10 cellular contexts compared by ENCODE assay signal in the genomic region with DNA sequence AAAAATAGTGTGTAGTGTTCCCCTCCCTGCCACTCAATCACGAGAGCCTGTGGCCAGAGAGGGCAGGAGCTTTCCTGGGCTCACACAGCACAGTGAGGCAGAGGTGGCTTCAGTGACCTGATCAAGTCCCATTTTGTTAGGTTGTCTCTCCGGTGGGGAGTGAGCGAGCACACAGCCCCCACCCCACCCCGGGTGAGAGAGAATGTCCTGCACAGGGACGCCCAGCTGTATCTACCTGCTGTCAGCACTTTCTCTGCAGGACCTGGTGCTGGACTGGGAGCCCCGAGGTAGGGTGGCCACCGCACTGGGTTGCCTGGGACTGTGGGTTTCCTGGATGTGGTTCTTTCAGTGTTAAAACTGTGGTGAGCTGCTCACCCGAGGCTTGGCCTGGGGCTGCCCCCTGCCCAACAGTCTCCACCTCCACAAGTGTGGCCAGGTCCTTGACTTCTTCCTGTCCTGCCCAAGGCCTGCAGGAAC. TPM values are rescaled to one million over a fixed set of nuclear protein-coding genes. Genes with fewer than 3 reads are reported as not detected.
DNase-seq lines count a peak whose midpoint lies in the region; ATAC-seq and TF ChIP-seq lines count a peak whose summit lies in the region.
"Had no signal": no experiment of that assay in that cellular context is flagged by ENCODE, and none has a peak within 500 bp of the region (broad histone marks: within the 10 kb centered on the region; RNA-seq: fewer than 3 reads in every experiment).

No MANE protein-coding gene starts in this region.

- H3K27me3 ChIP-seq in breast epithelium = no peaks in the 10 kb centered on the region
- no peaks in the 10 kb centered on the region for H3K27me3 ChIP-seq in muscle layer of colon (ENCODE audit: control insufficient read depth in 1 of 2, insufficient read depth in 2 of 2, low read length in 2 of 2)
- H3K27me3 ChIP-seq in tibial nerve = no peaks in the 10 kb centered on the region

- intact Hi-C loops in breast epithelium (cut with DNase I; ENCODE audit: low total_unique reads) = no loop called here

- no peak overlapping the region for H3K4me3 ChIP-seq in breast epithelium
- peak overlapping the region in 1 of 2 donors; percentile 6 for H3K4me3 ChIP-seq in muscle layer of colon (ENCODE audit: low read depth in 1 of 2, low read length in 2 of 2)
- H3K4me3 ChIP-seq in tibial nerve = no peak overlapping the region

- TF ChIP-seq POLR2A in breast epithelium (IDR thresholded peaks at IDR 0.05) (no peak), tibial nerve (IDR thresholded peaks at IDR 0.05) (no peak)

- WGBS in tibial nerve, 2 donors = 40 to 45% methylated on average over 8 of the region's 8 CpGs

- H3K9me3 ChIP-seq in breast epithelium (no peaks in the 10 kb centered on the region), muscle layer of colon (ENCODE audit: low read length) (no peaks in the 10 kb centered on the region), tibial nerve (no peaks in the 10 kb centered on the region)

- TF ChIP-seq EP300 in tibial nerve (IDR thresholded peaks at IDR 0.05) = no peak

- TF ChIP-seq CTCF in breast epithelium (IDR thresholded peaks at IDR 0.05) (no peak), tibial nerve (IDR thresholded peaks at IDR 0.05) (no peak)

- H3K36me3 ChIP-seq in breast epithelium (no peaks in the 10 kb centered on the region), muscle layer of colon (ENCODE audit: insufficient read depth, low read length) (no peaks in the 10 kb centered on the region), tibial nerve (no peaks in the 10 kb centered on the region)

- H3K27ac ChIP-seq in breast epithelium = peak overlapping the region; percentile 80 to 90
- H3K27ac ChIP-seq in muscle layer of colon (ENCODE audit: low read depth, low read length) = peak overlapping the region; percentile 72
- peak overlapping the region; percentile 79 to 97 (median 86) for H3K27ac ChIP-seq in tibial nerve

- ATAC-seq in HG03039 (IDR thresholded peaks at IDR 0.05; ENCODE audit: unreplicated experiment) (no peak), GM21825 (IDR thresholded peaks at IDR 0.05; ENCODE audit: unreplicated experiment) (no peak)

- peak; percentile 67 for DNase-seq in NK-92 treated with Interleukin-12 subunit alpha and Interleukin-12 subunit beta, amount 100 ng/mL, for 24 hours (lab: John Stamatoyannopoulos, UW)
- DNase-seq in NK-92 (lab: John Stamatoyannopoulos, UW; ENCODE audit: unreplicated experiment) (no peak), breast epithelium (ENCODE audit: low spot score in 2 of 2) (peak in 1 of 2 donors; percentile 39), tibial nerve (ENCODE audit: low spot score in 2 of 2) (no peak), HCEC 1CT (no peak)
- DNase-seq: NCI-H1436 treated with DMSO at 0.1 percent for 48 hours; stimulated activated CD4-positive, alpha-beta T cell treated with anti-CD3 and anti-CD28 coated beads, Interleukin-4, amount 100 ng/mL, for 4 hours had no signal

- H3K4me1 ChIP-seq in breast epithelium (peaks cover 5 to 23% of the 10 kb centered on the region in 2 donors), muscle layer of colon (ENCODE audit: insufficient read depth, low read length) (peaks cover 38% of the 10 kb centered on the region), tibial nerve (peaks cover 7 to 80% (median 48%) of the 10 kb centered on the region in 4 donors)

- peak overlapping the region; percentile 10 for H3K9ac ChIP-seq in muscle layer of colon (ENCODE audit: low read length)

RNA-seq across cellular contexts. Expression of a gene that starts 6.1 kb away (rescaled TPM):
- 1 to 10 TPM; 2.8 to 6.1 (median 3.6) TPM for total RNA-seq in breast epithelium
- total RNA-seq in tibial nerve = 10 to 100 TPM; 15.9 to 24.5 (median 19.8) TPM

RNA-seq across cellular contexts. Expression of a gene that starts 29.8 kb away (rescaled TPM):
- not detected for total RNA-seq in breast epithelium
- 1 to 10 TPM in 1 of 4 donors, not detected in 3; 9.9 TPM for total RNA-seq in tibial nerve

RNA-seq across cellular contexts. Expression of a gene that starts 38.7 kb away (rescaled TPM):
- total RNA-seq in breast epithelium = under 1 TPM in 1 of 3 donors, not detected in 2; 0.33 TPM
- not detected for total RNA-seq in tibial nerve

RNA-seq across cellular contexts. Expression of a gene that starts 55.2 kb away (rescaled TPM):
- total RNA-seq in breast epithelium (10 to 100 TPM in 1 of 3 donors, 1 to 10 TPM in 2; 4.3 to 23.5 (median 4.5) TPM), tibial nerve (10 to 100 TPM; 12.6 to 45.0 (median 24.4) TPM)
